In genomic region chr19:50669319-50670101, GRCh38 we compare ENCODE assay signal across 8 cellular contexts. TPM values are rescaled to one million over a fixed set of nuclear protein-coding genes. Genes with fewer than 3 reads are reported as not detected.
A peak's percentile ranks its signal among the peaks of the same experiment; 100 is the strongest.
DNase-seq lines count a peak whose midpoint lies in the region; ATAC-seq, FAIRE-seq and TF ChIP-seq lines count a peak whose summit lies in the region.

No MANE protein-coding gene starts in this region.

- DNase-seq in heart left ventricle (no peak), Right ventricle myocardium superior (no peak), NOMO-1 (lab: John Stamatoyannopoulos, UW; ENCODE audit: unreplicated experiment in 2 of 2) (peak; percentile 27 to 29), kidney (no peak), NCI-H187 treated with DMSO at 0.1 percent for 48 hours (lab: John Stamatoyannopoulos, UW) (no peak), NCI-H226 (no peak)
- peak; percentile 60 for DNase-seq in activated naive CD4-positive, alpha-beta T cell treated with anti-CD3 and anti-CD28 coated beads, Interleukin-2, amount 10 ng/mL, durations not matched to agents 7 days and 5 days
- DNase-seq in stimulated activated naive CD8-positive, alpha-beta T cell treated with anti-CD3 and anti-CD28 coated beads, Interleukin-15, Interleukin-2, amounts not matched to agents 100 U/mL and 50 U/mL, for 24 hours = peak; percentile 62

- H3K4me1 ChIP-seq in heart left ventricle (peaks cover 0 to 27% (median 0%) of the 10 kb centered on the region in 12 donors), kidney (ENCODE audit: control insufficient read depth in 1 of 2, insufficient read depth in 1 of 2, low read depth in 1 of 2, low read length in 2 of 2) (no peaks in the 10 kb centered on the region)

- CTCF ChIA-PET in activated naive CD4-positive, alpha-beta T cell treated with anti-CD3 and anti-CD28 coated beads, Interleukin-2, amount 10 ng/mL, durations not matched to agents 7 days and 5 days (lab: Charles Lee) = interaction anchor here (0.6 to 1.2 kb wide), 7 partner anchors 12 to 253 kb away, joined by 3 to 5 read pairs (median 3); no protein-coding TSS in a partner anchor

- peak; percentile 45 to 71 (median 68) for TF ChIP-seq CTCF in heart left ventricle (IDR thresholded peaks at IDR 0.05)
- peak; percentile 44 for TF ChIP-seq CTCF in kidney (IDR thresholded peaks at IDR 0.05; ENCODE audit: borderline replicate concordance, extremely low read depth, insufficient read depth)

- H3K4me1 Mint-ChIP-seq in activated naive CD4-positive, alpha-beta T cell treated with anti-CD3 and anti-CD28 coated beads, Interleukin-2, amount 10 ng/mL, durations not matched to agents 7 days and 5 days = no peaks in the 10 kb centered on the region

- WGBS in heart left ventricle, 4 donors = 41 to 46% (median 44%) methylated on average over 23 of the region's 23 CpGs

- no peak overlapping the region for H3K4me3 Mint-ChIP-seq in activated naive CD4-positive, alpha-beta T cell treated with anti-CD3 and anti-CD28 coated beads, Interleukin-2, amount 10 ng/mL, durations not matched to agents 7 days and 5 days

- H3K27me3 ChIP-seq in heart left ventricle = peaks cover 33 to 95% (median 58%) of the 10 kb centered on the region in 9 donors

- peaks cover 85% of the 10 kb centered on the region for H3K27me3 Mint-ChIP-seq in activated naive CD4-positive, alpha-beta T cell treated with anti-CD3 and anti-CD28 coated beads, Interleukin-2, amount 10 ng/mL, durations not matched to agents 7 days and 5 days

- H3K9ac ChIP-seq in kidney (ENCODE audit: low read length in 2 of 2) = no peak overlapping the region

- H3K36me3 ChIP-seq in heart left ventricle = no peaks in the 10 kb centered on the region
- no peaks in the 10 kb centered on the region for H3K36me3 ChIP-seq in kidney (ENCODE audit: control insufficient read depth in 1 of 2, insufficient read depth in 2 of 2, low read length in 2 of 2)

- H3K9me3 ChIP-seq in heart left ventricle (no peaks in the 10 kb centered on the region), kidney (ENCODE audit: control insufficient read depth in 1 of 2, low read length in 2 of 2) (no peaks in the 10 kb centered on the region)

- ATAC-seq in heart left ventricle (no peak), Right ventricle myocardium superior (ENCODE audit: poor library complexity) (no peak)
- ATAC-seq in stimulated activated naive CD8-positive, alpha-beta T cell treated with anti-CD3 and anti-CD28 coated beads, Interleukin-15, Interleukin-2, amounts not matched to agents 100 U/mL and 50 U/mL, for 24 hours = no peak

- no peaks in the 10 kb centered on the region for H3K9me3 Mint-ChIP-seq in activated naive CD4-positive, alpha-beta T cell treated with anti-CD3 and anti-CD28 coated beads, Interleukin-2, amount 10 ng/mL, durations not matched to agents 7 days and 5 days

- FAIRE-seq in kidney (lab: Jason Lieb, UNC) = no peak

- no peak for TF ChIP-seq POLR2A in heart left ventricle (IDR thresholded peaks at IDR 0.05)

- no peak overlapping the region for H3K27ac Mint-ChIP-seq in activated naive CD4-positive, alpha-beta T cell treated with anti-CD3 and anti-CD28 coated beads, Interleukin-2, amount 10 ng/mL, durations not matched to agents 7 days and 5 days

- intact Hi-C loops in heart left ventricle (cut with DNase I) = loop anchor here in 1 of 10 donors (10.0 kb wide), 1 partner anchor 115 kb away; no protein-coding TSS in a partner anchor
- intact Hi-C loops in Right ventricle myocardium superior (cut with DNase I) = loop anchor here (10.0 kb wide), 1 partner anchor 115 kb away; no protein-coding TSS in a partner anchor
- intact Hi-C loops in kidney (cut with DNase I) = no loop called here

- H3K4me3 ChIP-seq in heart left ventricle (no peak overlapping the region), kidney (ENCODE audit: low read length in 2 of 2) (no peak overlapping the region)

- H3K27ac ChIP-seq in heart left ventricle (no peak overlapping the region), kidney (ENCODE audit: low read depth in 2 of 2, low read length in 2 of 2) (no peak overlapping the region)

- no peaks in the 10 kb centered on the region for H3K36me3 Mint-ChIP-seq in activated naive CD4-positive, alpha-beta T cell treated with anti-CD3 and anti-CD28 coated beads, Interleukin-2, amount 10 ng/mL, durations not matched to agents 7 days and 5 days

RNA-seq across cellular contexts. Expression of gene C19orf81, which starts 20.3 kb away (rescaled TPM):
- total RNA-seq in heart left ventricle = 1 to 10 TPM in 5 of 9 donors, under 1 TPM in 2, not detected in 2; 0.65 to 3.6 (median 1.7) TPM
- polyA plus RNA-seq in heart left ventricle = not detected
- total RNA-seq in Right ventricle myocardium superior = 2.5 TPM
- total RNA-seq in kidney = 3.0 TPM
- 1.6 TPM for polyA plus RNA-seq in kidney (ENCODE audit: insufficient read depth, low read depth, low replicate concordance)

RNA-seq across cellular contexts. Expression of gene SYT3, which starts 29.8 kb away (rescaled TPM):
- total RNA-seq in heart left ventricle (under 1 TPM in 4 of 9 donors, not detected in 5; 0.17 to 0.75 (median 0.25) TPM), Right ventricle myocardium superior (0.11 TPM), kidney (0.63 TPM)
- polyA plus RNA-seq in heart left ventricle (under 1 TPM in 1 of 2 donors, not detected in 1; 0.06 TPM), kidney (ENCODE audit: insufficient read depth, low read depth, low replicate concordance) (0.54 TPM)

RNA-seq across cellular contexts. Expression of gene SHANK1, which starts 50.1 kb away (rescaled TPM):
- 1 to 10 TPM in 1 of 9 donors, under 1 TPM in 7, not detected in 1; 0.28 to 2.1 (median 0.49) TPM for total RNA-seq in heart left ventricle
- polyA plus RNA-seq in heart left ventricle = under 1 TPM; 0.03 to 0.23 TPM
- total RNA-seq in Right ventricle myocardium superior = 0.40 TPM
- total RNA-seq in kidney = 0.35 TPM
- 0.24 TPM for polyA plus RNA-seq in kidney (ENCODE audit: insufficient read depth, low read depth, low replicate concordance)

RNA-seq across cellular contexts. Expression of gene CLEC11A, which starts 53.7 kb away (rescaled TPM):
- total RNA-seq in heart left ventricle = 10 to 100 TPM in 1 of 9 donors, 1 to 10 TPM in 8; 2.4 to 16.6 (median 4.2) TPM
- polyA plus RNA-seq in heart left ventricle = 1 to 10 TPM; 2.4 to 7.2 TPM
- total RNA-seq in Right ventricle myocardium superior = 3.0 TPM
- total RNA-seq in kidney = 9.6 TPM
- polyA plus RNA-seq in kidney (ENCODE audit: insufficient read depth, low read depth, low replicate concordance) = 24.5 TPM

Comparison
In these comparisons a context has a peak if more than half of its experiments do, and no peak if none do; other contexts are left out.
1. DNase-seq: peak in NOMO-1 (2 of 2), activated naive CD4-positive, alpha-beta T cell treated with anti-CD3 and anti-CD28 coated beads, Interleukin-2, amount 10 ng/mL, durations not matched to agents 7 days and 5 days (single experiment) and stimulated activated naive CD8-positive, alpha-beta T cell treated with anti-CD3 and anti-CD28 coated beads, Interleukin-15, Interleukin-2, amounts not matched to agents 100 U/mL and 50 U/mL, for 24 hours (single experiment); none in heart left ventricle (0 of 5), Right ventricle myocardium superior (single experiment), kidney (single experiment), NCI-H187 treated with DMSO at 0.1 percent for 48 hours (single experiment) and NCI-H226 (single experiment).